Comparison of ENCODE assay signal across 1 cellular context in genomic region chr4:81790477-81790876, GRCh38.
TF ChIP-seq lines count a peak whose summit lies in the region.

No MANE protein-coding gene starts in this region.

TF ChIP-seq in K562, 482 proteins besides CTCF, POLR2A, EP300 and RAD21 (continued from another document and continues in another):
- TF ChIP-seq, protein P1, sequence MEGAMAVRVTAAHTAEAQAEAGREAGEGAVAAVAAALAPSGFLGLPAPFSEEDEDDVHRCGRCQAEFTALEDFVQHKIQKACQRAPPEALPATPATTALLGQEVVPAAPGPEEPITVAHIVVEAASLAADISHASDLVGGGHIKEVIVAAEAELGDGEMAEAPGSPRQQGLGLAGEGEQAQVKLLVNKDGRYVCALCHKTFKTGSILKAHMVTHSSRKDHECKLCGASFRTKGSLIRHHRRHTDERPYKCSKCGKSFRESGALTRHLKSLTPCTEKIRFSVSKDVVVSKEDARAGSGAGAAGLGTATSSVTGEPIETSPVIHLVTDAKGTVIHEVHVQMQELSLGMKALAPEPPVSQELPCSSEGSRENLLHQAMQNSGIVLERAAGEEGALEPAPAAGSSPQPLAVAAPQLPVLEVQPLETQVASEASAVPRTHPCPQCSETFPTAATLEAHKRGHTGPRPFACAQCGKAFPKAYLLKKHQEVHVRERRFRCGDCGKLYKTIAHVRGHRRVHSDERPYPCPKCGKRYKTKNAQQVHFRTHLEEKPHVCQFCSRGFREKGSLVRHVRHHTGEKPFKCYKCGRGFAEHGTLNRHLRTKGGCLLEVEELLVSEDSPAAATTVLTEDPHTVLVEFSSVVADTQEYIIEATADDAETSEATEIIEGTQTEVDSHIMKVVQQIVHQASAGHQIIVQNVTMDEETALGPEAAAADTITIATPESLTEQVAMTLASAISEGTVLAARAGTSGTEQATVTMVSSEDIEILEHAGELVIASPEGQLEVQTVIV (CRISPR knock-in tag; IDR thresholded peaks at IDR 0.05; ENCODE audit: borderline replicate concordance) = no peak
- TF ChIP-seq RCOR1 (IDR thresholded peaks at IDR 0.05; ENCODE audit: borderline replicate concordance in 1 of 2, low read depth in 2 of 2, low read length in 2 of 2) (peak; percentile 15 to 86; a peak in 3 of 4 replicates), TAF9B (IDR thresholded peaks at IDR 0.05; ENCODE audit: partially characterized antibody) (peak; percentile 25), MYBL2 (IDR thresholded peaks at IDR 0.05; ENCODE audit: low read depth) (peak; percentile 8; the same call in 1 of the 2 replicates), MYBL2 (CRISPR knock-in tag; IDR thresholded peaks at IDR 0.05; ENCODE audit: borderline replicate concordance) (no peak), MXI1 (IDR thresholded peaks at IDR 0.05; ENCODE audit: low read depth, low read length) (0 out of 2 replicates have a peak, but pooled peaks have one; percentile 32), TEAD4 (IDR thresholded peaks at IDR 0.05; ENCODE audit: low read length) (peak; percentile 95), TEAD4 (CRISPR knock-in tag; IDR thresholded peaks at IDR 0.05; ENCODE audit: borderline replicate concordance) (no peak), TCF3 (CRISPR knock-in tag; IDR thresholded peaks at IDR 0.05) (peak; percentile 91), RHOXF2B (CRISPR knock-in tag; conservative IDR thresholded peaks at IDR 0.05) (no peak), GATAD2B (IDR thresholded peaks at IDR 0.05; ENCODE audit: borderline replicate concordance) (peak; percentile 80), PHB2 (IDR thresholded peaks at IDR 0.05; ENCODE audit: low read depth) (peak; percentile 68; the same call in 1 of the 2 replicates), MAFK (IDR thresholded peaks at IDR 0.05; ENCODE audit: low read length) (peak; percentile 85), MYC (IDR thresholded peaks at IDR 0.05; ENCODE audit: low read depth, low read length) (peak; percentile 59; the same call in 1 of the 2 replicates), MYC (CRISPR knock-in tag; IDR thresholded peaks at IDR 0.05; ENCODE audit: borderline replicate concordance, low read depth) (no peak), STAT5A (IDR thresholded peaks at IDR 0.05; ENCODE audit: borderline replicate concordance, low read length) (peak; percentile 84), RB1 (IDR thresholded peaks at IDR 0.05; ENCODE audit: low read depth) (no peak), CBFA2T2 (conservative IDR thresholded peaks at IDR 0.05) (peak; percentile 92), GATA2 (CRISPR knock-in tag; IDR thresholded peaks at IDR 0.05) (peak; percentile 58), SMARCE1 (IDR thresholded peaks at IDR 0.05) (peak; percentile 86), SMAD4 (CRISPR knock-in tag; conservative IDR thresholded peaks at IDR 0.05) (no peak; the same call in 1 of the 2 replicates), CUX1 (CRISPR knock-in tag; IDR thresholded peaks at IDR 0.05) (0 out of 2 replicates have a peak, but pooled peaks have one; percentile 65), ESRRA (IDR thresholded peaks at IDR 0.05; ENCODE audit: borderline replicate concordance, low read depth) (0 out of 2 replicates have a peak, but pooled peaks have one; percentile 27), ZNF224 (CRISPR knock-in tag; IDR thresholded peaks at IDR 0.05) (no peak), SMARCC2 (IDR thresholded peaks at IDR 0.05; ENCODE audit: low read depth) (peak; percentile 86)
- TF ChIP-seq, protein P2, sequence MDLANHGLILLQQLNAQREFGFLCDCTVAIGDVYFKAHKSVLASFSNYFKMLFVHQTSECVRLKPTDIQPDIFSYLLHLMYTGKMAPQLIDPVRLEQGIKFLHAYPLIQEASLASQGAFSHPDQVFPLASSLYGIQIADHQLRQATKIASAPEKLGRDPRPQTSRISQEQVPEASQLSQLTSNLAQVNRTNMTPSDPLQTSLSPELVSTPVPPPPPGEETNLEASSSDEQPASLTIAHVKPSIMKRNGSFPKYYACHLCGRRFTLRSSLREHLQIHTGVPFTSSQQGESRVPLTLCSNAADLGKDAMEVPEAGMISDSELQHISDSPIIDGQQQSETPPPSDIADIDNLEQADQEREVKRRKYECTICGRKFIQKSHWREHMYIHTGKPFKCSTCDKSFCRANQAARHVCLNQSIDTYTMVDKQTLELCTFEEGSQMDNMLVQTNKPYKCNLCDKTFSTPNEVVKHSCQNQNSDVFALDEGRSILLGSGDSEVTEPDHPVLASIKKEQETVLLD (IDR thresholded peaks at IDR 0.05) = 0 out of 2 replicates have a peak, but pooled peaks have one; percentile 25
- TF ChIP-seq, protein P3, sequence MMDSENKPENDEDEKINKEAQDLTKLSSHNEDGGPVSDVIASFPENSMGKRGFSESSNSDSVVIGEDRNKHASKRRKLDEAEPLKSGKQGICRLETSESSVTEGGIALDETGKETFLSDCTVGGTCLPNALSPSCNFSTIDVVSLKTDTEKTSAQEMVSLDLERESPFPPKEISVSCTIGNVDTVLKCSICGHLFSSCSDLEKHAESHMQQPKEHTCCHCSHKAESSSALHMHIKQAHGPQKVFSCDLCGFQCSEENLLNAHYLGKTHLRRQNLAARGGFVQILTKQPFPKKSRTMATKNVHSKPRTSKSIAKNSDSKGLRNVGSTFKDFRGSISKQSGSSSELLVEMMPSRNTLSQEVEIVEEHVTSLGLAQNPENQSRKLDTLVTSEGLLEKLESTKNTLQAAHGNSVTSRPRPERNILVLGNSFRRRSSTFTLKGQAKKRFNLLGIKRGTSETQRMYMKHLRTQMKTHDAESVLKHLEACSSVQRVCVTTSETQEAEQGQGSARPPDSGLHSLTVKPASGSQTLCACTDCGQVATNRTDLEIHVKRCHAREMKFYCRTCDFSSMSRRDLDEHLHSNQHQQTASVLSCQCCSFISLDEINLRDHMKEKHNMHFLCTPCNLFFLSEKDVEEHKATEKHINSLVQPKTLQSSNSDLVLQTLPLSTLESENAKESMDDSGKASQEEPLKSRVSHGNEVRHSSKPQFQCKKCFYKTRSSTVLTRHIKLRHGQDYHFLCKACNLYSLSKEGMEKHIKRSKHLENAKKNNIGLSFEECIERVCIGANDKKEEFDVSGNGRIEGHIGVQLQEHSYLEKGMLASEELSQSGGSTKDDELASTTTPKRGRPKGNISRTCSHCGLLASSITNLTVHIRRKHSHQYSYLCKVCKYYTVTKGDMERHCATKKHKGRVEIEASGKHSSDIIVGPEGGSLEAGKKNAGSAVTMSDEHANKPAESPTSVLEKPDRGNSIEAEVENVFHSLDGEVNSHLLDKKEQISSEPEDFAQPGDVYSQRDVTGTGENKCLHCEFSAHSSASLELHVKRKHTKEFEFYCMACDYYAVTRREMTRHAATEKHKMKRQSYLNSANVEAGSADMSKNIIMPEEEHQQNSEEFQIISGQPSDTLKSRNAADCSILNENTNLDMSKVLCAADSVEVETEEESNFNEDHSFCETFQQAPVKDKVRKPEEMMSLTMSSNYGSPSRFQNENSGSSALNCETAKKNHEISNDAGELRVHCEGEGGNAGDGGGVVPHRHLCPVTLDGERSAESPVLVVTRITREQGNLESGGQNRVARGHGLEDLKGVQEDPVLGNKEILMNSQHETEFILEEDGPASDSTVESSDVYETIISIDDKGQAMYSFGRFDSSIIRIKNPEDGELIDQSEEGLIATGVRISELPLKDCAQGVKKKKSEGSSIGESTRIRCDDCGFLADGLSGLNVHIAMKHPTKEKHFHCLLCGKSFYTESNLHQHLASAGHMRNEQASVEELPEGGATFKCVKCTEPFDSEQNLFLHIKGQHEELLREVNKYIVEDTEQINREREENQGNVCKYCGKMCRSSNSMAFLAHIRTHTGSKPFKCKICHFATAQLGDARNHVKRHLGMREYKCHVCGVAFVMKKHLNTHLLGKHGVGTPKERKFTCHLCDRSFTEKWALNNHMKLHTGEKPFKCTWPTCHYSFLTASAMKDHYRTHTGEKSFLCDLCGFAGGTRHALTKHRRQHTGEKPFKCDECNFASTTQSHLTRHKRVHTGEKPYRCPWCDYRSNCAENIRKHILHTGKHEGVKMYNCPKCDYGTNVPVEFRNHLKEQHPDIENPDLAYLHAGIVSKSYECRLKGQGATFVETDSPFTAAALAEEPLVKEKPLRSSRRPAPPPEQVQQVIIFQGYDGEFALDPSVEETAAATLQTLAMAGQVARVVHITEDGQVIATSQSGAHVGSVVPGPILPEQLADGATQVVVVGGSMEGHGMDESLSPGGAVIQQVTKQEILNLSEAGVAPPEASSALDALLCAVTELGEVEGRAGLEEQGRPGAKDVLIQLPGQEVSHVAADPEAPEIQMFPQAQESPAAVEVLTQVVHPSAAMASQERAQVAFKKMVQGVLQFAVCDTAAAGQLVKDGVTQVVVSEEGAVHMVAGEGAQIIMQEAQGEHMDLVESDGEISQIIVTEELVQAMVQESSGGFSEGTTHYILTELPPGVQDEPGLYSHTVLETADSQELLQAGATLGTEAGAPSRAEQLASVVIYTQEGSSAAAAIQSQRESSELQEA (IDR thresholded peaks at IDR 0.05; ENCODE audit: low read depth) = no peak
- TF ChIP-seq, protein P4, sequence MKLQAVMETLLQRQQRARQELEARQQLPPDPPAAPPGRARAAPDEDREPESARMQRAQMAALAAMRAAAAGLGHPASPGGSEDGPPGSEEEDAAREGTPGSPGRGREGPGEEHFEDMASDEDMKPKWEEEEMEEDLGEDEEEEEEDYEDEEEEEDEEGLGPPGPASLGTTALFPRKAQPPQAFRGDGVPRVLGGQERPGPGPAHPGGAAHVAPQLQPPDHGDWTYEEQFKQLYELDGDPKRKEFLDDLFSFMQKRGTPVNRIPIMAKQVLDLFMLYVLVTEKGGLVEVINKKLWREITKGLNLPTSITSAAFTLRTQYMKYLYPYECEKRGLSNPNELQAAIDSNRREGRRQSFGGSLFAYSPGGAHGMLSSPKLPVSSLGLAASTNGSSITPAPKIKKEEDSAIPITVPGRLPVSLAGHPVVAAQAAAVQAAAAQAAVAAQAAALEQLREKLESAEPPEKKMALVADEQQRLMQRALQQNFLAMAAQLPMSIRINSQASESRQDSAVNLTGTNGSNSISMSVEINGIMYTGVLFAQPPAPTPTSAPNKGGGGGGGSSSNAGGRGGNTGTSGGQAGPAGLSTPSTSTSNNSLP (IDR thresholded peaks at IDR 0.05; ENCODE audit: borderline replicate concordance, low read depth, low read length) = peak; percentile 69; the same call in 1 of the 2 replicates
- TF ChIP-seq, protein P5, sequence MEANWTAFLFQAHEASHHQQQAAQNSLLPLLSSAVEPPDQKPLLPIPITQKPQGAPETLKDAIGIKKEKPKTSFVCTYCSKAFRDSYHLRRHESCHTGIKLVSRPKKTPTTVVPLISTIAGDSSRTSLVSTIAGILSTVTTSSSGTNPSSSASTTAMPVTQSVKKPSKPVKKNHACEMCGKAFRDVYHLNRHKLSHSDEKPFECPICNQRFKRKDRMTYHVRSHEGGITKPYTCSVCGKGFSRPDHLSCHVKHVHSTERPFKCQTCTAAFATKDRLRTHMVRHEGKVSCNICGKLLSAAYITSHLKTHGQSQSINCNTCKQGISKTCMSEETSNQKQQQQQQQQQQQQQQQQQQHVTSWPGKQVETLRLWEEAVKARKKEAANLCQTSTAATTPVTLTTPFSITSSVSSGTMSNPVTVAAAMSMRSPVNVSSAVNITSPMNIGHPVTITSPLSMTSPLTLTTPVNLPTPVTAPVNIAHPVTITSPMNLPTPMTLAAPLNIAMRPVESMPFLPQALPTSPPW (CRISPR knock-in tag; IDR thresholded peaks at IDR 0.05) = peak; percentile 42
- TF ChIP-seq, protein P6, sequence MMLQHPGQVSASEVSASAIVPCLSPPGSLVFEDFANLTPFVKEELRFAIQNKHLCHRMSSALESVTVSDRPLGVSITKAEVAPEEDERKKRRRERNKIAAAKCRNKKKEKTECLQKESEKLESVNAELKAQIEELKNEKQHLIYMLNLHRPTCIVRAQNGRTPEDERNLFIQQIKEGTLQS (IDR thresholded peaks at IDR 0.05) = peak; percentile 73; the same call in 1 of the 2 replicates
- TF ChIP-seq, protein P6 (CRISPR knock-in tag; conservative IDR thresholded peaks at IDR 0.05) = no peak
- TF ChIP-seq, protein P7, sequence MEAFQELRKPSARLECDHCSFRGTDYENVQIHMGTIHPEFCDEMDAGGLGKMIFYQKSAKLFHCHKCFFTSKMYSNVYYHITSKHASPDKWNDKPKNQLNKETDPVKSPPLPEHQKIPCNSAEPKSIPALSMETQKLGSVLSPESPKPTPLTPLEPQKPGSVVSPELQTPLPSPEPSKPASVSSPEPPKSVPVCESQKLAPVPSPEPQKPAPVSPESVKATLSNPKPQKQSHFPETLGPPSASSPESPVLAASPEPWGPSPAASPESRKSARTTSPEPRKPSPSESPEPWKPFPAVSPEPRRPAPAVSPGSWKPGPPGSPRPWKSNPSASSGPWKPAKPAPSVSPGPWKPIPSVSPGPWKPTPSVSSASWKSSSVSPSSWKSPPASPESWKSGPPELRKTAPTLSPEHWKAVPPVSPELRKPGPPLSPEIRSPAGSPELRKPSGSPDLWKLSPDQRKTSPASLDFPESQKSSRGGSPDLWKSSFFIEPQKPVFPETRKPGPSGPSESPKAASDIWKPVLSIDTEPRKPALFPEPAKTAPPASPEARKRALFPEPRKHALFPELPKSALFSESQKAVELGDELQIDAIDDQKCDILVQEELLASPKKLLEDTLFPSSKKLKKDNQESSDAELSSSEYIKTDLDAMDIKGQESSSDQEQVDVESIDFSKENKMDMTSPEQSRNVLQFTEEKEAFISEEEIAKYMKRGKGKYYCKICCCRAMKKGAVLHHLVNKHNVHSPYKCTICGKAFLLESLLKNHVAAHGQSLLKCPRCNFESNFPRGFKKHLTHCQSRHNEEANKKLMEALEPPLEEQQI (IDR thresholded peaks at IDR 0.05) = peak; percentile 77
